Comparison of ENCODE assay signal across 8 cellular contexts in the genomic region with DNA sequence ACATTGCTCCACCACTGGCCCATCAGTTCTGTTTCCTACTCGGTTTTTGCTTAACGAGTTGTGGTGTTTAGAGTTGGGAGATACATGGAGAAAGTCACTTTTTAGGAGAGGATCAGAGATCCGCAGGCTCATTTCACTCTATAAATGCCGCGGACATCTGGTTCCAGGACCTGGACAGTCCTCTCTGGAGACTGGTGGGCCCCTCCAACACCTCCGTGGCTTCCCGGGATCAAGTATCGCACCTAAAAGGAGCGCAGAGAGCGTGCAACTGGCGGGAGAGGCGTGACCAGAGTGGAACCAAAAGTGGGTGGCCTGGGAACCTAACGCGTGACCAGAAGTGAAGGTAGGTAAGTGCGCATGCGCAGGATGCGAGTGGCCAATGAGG. TPM values are rescaled to one million over a fixed set of nuclear protein-coding genes. Genes with fewer than 3 reads are reported as not detected.
DNase-seq lines count a peak whose midpoint lies in the region; ATAC-seq and TF ChIP-seq lines count a peak whose summit lies in the region.

No MANE protein-coding gene starts in this region.

- intact Hi-C loops in activated CD4-positive, alpha-beta memory T cell treated with anti-CD3 and anti-CD28 coated beads for 36 hours (cut with micrococcal nuclease), result loop anchor here (2.0 to 10.0 kb wide), 5 partner anchors 76 to 1990 kb away; partner anchors contain the start of genes CTPS2, FANCB, MOSPD2 and PIR

- no peaks in the 10 kb centered on the region for H3K9me3 ChIP-seq in thoracic aorta

- H3K4me1 Mint-ChIP-seq in activated CD4-positive, alpha-beta memory T cell treated with anti-CD3 and anti-CD28 coated beads for 36 hours (ENCODE audit: low read depth), result peaks cover 19% of the 10 kb centered on the region
- H3K4me1 Mint-ChIP-seq in neural crest cell, result peaks cover 10% of the 10 kb centered on the region

- H3K36me3 Mint-ChIP-seq in activated CD4-positive, alpha-beta memory T cell treated with anti-CD3 and anti-CD28 coated beads for 36 hours, result no peaks in the 10 kb centered on the region
- peaks cover 2% of the 10 kb centered on the region for H3K36me3 Mint-ChIP-seq in neural crest cell (ENCODE audit: low read depth)

- DNase-seq in 8988T, result peak; percentile 57
- peak; percentile 94 for DNase-seq in GM04504 (ENCODE audit: low read depth)
- DNase-seq in NAMALWA (ENCODE audit: low spot score), result peak; percentile 88
- peak; percentile 87 for DNase-seq in activated CD4-positive, alpha-beta memory T cell treated with anti-CD3 and anti-CD28 coated beads for 36 hours
- DNase-seq in fibroblast of pulmonary artery (ENCODE audit: low read depth), result peak; percentile 94
- DNase-seq in neural crest cell (ENCODE audit: low read depth, low spot score), result peak; percentile 64
- DNase-seq in thoracic aorta (ENCODE audit: low spot score), result peak; percentile 76

- peaks cover 0 to 9% of the 10 kb centered on the region in 2 donors for H3K4me1 ChIP-seq in thoracic aorta (ENCODE audit: control insufficient read depth in 1 of 2, low read depth in 2 of 2)

- POLR2A ChIA-PET in activated CD4-positive, alpha-beta memory T cell treated with anti-CD3 and anti-CD28 coated beads for 36 hours (lab: Charles Lee), result interaction anchor here (0.5 to 1.4 kb wide), 2 partner anchors 64 to 1039 kb away, joined by 3 read pairs; partner anchors contain the start of gene CA5B

- no peaks in the 10 kb centered on the region for H3K27me3 Mint-ChIP-seq in activated CD4-positive, alpha-beta memory T cell treated with anti-CD3 and anti-CD28 coated beads for 36 hours
- no peaks in the 10 kb centered on the region for H3K27me3 Mint-ChIP-seq in neural crest cell (ENCODE audit: low read depth)

- no peak overlapping the region for H3K4me3 Mint-ChIP-seq in activated CD4-positive, alpha-beta memory T cell treated with anti-CD3 and anti-CD28 coated beads for 36 hours
- no peak overlapping the region for H3K4me3 Mint-ChIP-seq in neural crest cell

- peak overlapping the region; percentile 84 for H3K4me3 ChIP-seq in fibroblast of pulmonary artery (replicated peaks; ENCODE audit: low read depth, low read length)
- peak overlapping the region; percentile 76 for H3K4me3 ChIP-seq in thoracic aorta

- no peaks in the 10 kb centered on the region for H3K27me3 ChIP-seq in thoracic aorta (replicated peaks; ENCODE audit: insufficient read depth)

- ATAC-seq in HG02571 (IDR thresholded peaks at IDR 0.05; ENCODE audit: unreplicated experiment) (peak; percentile 73), thoracic aorta (ENCODE audit: insufficient number of reproducible peaks, low FRiP score, low read depth) (no peak)

- TF ChIP-seq CTCF in fibroblast of pulmonary artery (IDR thresholded peaks at IDR 0.05; ENCODE audit: low read length, missing control alignments), result no peak
- no peak for TF ChIP-seq CTCF in neural crest cell (conservative IDR thresholded peaks at IDR 0.05)
- no peak for TF ChIP-seq CTCF in thoracic aorta (IDR thresholded peaks at IDR 0.05)

- peak overlapping the region; percentile 89 to 94 for H3K27ac ChIP-seq in thoracic aorta

- no peak overlapping the region for H3K27ac Mint-ChIP-seq in activated CD4-positive, alpha-beta memory T cell treated with anti-CD3 and anti-CD28 coated beads for 36 hours
- no peak overlapping the region for H3K27ac Mint-ChIP-seq in neural crest cell (ENCODE audit: unreplicated experiment)

- CTCF ChIA-PET in activated CD4-positive, alpha-beta memory T cell treated with anti-CD3 and anti-CD28 coated beads for 36 hours (lab: Charles Lee), result no interaction called here

- no peaks in the 10 kb centered on the region for H3K9me3 Mint-ChIP-seq in activated CD4-positive, alpha-beta memory T cell treated with anti-CD3 and anti-CD28 coated beads for 36 hours
- no peaks in the 10 kb centered on the region for H3K9me3 Mint-ChIP-seq in neural crest cell

- H3K36me3 ChIP-seq in thoracic aorta, result no peaks in the 10 kb centered on the region

RNA-seq across cellular contexts. Expression of gene CLTRN, which starts 9.9 kb away (rescaled TPM):
- under 1 TPM; 0.41 to 0.69 TPM for total RNA-seq in activated CD4-positive, alpha-beta memory T cell treated with anti-CD3 and anti-CD28 coated beads for 36 hours
- total RNA-seq in neural crest cell (0.80 and 1.1 TPM in 2 replicates), thoracic aorta (under 1 TPM in 1 of 2 donors, not detected in 1; 0.78 TPM)
